In genomic region chr11:66687831-66688281, GRCh38 we compare ENCODE assay signal across 1 cellular context.
TF ChIP-seq lines count a peak whose summit lies in the region.

No MANE protein-coding gene starts in this region.

TF ChIP-seq in GM23338, 12 proteins besides CTCF, POLR2A, EP300 and RAD21:
- TF ChIP-seq ZNF462 (CRISPR knock-in tag; IDR thresholded peaks at IDR 0.05) (no peak), JUNB (IDR thresholded peaks at IDR 0.05; ENCODE audit: unreplicated experiment) (no peak), STAT1 (IDR thresholded peaks at IDR 0.05; ENCODE audit: unreplicated experiment) (no peak), REST (IDR thresholded peaks at IDR 0.05; ENCODE audit: unreplicated experiment) (no peak), CREB1 (CRISPR knock-in tag; IDR thresholded peaks at IDR 0.05; ENCODE audit: low read depth) (no peak), ZNF331 (CRISPR knock-in tag; IDR thresholded peaks at IDR 0.05; ENCODE audit: low read depth) (no peak), NANOG (IDR thresholded peaks at IDR 0.05; ENCODE audit: borderline replicate concordance) (no peak), POLR2AphosphoS5 (IDR thresholded peaks at IDR 0.05; ENCODE audit: low read depth) (no peak), EZH2phosphoT487 (IDR thresholded peaks at IDR 0.05; ENCODE audit: unreplicated experiment) (no peak), EZH2 (IDR thresholded peaks at IDR 0.05; ENCODE audit: low read depth, unreplicated experiment) (no peak), ETS1 (IDR thresholded peaks at IDR 0.05) (no peak), ZNF114 (CRISPR knock-in tag; IDR thresholded peaks at IDR 0.05) (no peak)
